ENCODE assay signal across 37 cellular contexts in the genomic region with DNA sequence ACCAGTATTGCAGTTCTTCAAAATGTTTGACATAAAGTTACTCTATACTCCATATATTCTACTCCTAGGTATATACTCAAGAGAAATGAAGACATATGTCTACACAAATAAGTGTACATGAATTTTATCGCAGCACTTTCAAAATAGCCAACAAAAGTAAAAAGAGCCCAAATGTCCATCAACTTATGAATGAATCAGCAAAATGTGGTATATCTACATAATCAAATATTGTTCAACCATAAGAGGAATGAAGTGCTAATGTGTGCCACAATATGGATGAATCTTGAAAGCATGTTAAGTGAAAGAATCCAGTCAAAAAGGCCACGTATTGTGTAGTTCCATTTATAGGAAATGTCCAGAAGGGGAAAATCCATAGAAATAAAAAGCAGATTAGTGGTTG.
"Had no signal": no experiment of that assay in that cellular context is flagged by ENCODE, and none has a peak within 500 bp of the region (broad histone marks: within the 10 kb centered on the region; RNA-seq: fewer than 3 reads in every experiment).

No MANE protein-coding gene starts in this region.

- H3K4me3 ChIP-seq: adrenal gland, body of pancreas, breast epithelium had no signal

- H3K4me1 ChIP-seq: adrenal gland, breast epithelium had no signal

- H3K36me3 ChIP-seq: adrenal gland, brain microvascular endothelial cell, breast epithelium, WERI-Rb-1 had no signal

- H3K27me3 ChIP-seq: adrenal gland, body of pancreas, brain microvascular endothelial cell, breast epithelium had no signal

- H3K27ac Mint-ChIP-seq: activated CD4-positive, alpha-beta memory T cell treated with anti-CD3 and anti-CD28 coated beads for 36 hours; activated CD4-positive, alpha-beta T cell treated with anti-CD3 and anti-CD28 coated beads for 36 hours; activated CD8-positive, alpha-beta T cell treated with anti-CD3 and anti-CD28 coated beads for 36 hours; activated naive CD4-positive, alpha-beta T cell treated with anti-CD3 and anti-CD28 coated beads for 36 hours; activated naive CD4-positive, alpha-beta T cell treated with anti-CD3 and anti-CD28 coated beads, Interleukin-2, amount 50 U/mL, for 72 hours; activated naive CD8-positive, alpha-beta T cell treated with anti-CD3 and anti-CD28 coated beads for 36 hours; activated T-cell treated with anti-CD3 and anti-CD28 coated beads, Interleukin-2, amount 50 U/mL, for 72 hours; activated T-helper 1 cell treated with anti-CD3 and anti-CD28 coated beads, Interleukin-12 subunit alpha, Interleukin-12 subunit beta, Interleukin-2, Interleukin-4 antibody, amounts not matched to agents 30 ng/mL and 10 ng/mL and 1 ng/mL, durations not matched to agents 14 hours and 24 hours and 36 hours; activated T-helper 17 cell treated with anti-CD3 and anti-CD28 coated beads, Interleukin-2, amount 50 U/mL, for 72 hours; T-helper 1 cell treated with Interleukin-12 subunit alpha and Interleukin-12 subunit beta and Interleukin-4 antibody, amounts not matched to agents 30 μg/mL and 1 μg/mL, for 36 hours; T-helper 2 cell treated with Interferon-gamma antibody and Interleukin-4, amounts not matched to agents 5 μg/mL and 100 μg/mL, for 36 hours; WTC11 had no signal

- H3K9me3 ChIP-seq: adrenal gland, body of pancreas, breast epithelium had no signal

- ATAC-seq: activated CD4-positive, alpha-beta T cell treated with anti-CD3 and anti-CD28 coated beads for 36 hours; activated CD4-positive, CD25-positive, alpha-beta regulatory T cell treated with anti-CD3 and anti-CD28 coated beads, Interleukin-2, amount 50 U/mL, for 24 hours; activated CD8-positive, alpha-beta T cell treated with anti-CD3 and anti-CD28 coated beads for 36 hours; activated naive CD4-positive, alpha-beta T cell treated with anti-CD3 and anti-CD28 coated beads, Interleukin-2, amount 50 U/mL, for 72 hours; activated T-cell treated with anti-CD3 and anti-CD28 coated beads, Interleukin-2, amount 50 U/mL, for 4 hours; activated T-cell treated with anti-CD3 and anti-CD28 coated beads, Interleukin-2, amount 50 U/mL, for 72 hours; activated T-helper 17 cell treated with anti-CD3 and anti-CD28 coated beads, Interleukin-2, amount 50 U/mL, for 72 hours; body of pancreas; WTC11 had no signal

- H3K36me3 Mint-ChIP-seq: activated CD4-positive, alpha-beta memory T cell treated with anti-CD3 and anti-CD28 coated beads for 36 hours; activated naive CD4-positive, alpha-beta T cell treated with anti-CD3 and anti-CD28 coated beads, Interleukin-2, amount 50 U/mL, for 72 hours; activated naive CD8-positive, alpha-beta T cell treated with anti-CD3 and anti-CD28 coated beads for 36 hours; WTC11 had no signal

- FAIRE-seq: TTC549 had no signal

- H3K4me1 Mint-ChIP-seq: activated CD4-positive, alpha-beta T cell treated with anti-CD3 and anti-CD28 coated beads for 36 hours; activated naive CD8-positive, alpha-beta T cell treated with anti-CD3 and anti-CD28 coated beads for 36 hours; activated T-helper 17 cell treated with anti-CD3 and anti-CD28 coated beads, Interleukin-2, amount 50 U/mL, for 72 hours had no signal

- H3K9me3 Mint-ChIP-seq: activated CD4-positive, alpha-beta memory T cell treated with anti-CD3 and anti-CD28 coated beads for 36 hours; activated CD8-positive, alpha-beta T cell treated with anti-CD3 and anti-CD28 coated beads for 36 hours; activated naive CD4-positive, alpha-beta T cell treated with anti-CD3 and anti-CD28 coated beads for 36 hours; activated naive CD8-positive, alpha-beta T cell treated with anti-CD3 and anti-CD28 coated beads for 36 hours; activated T-cell treated with anti-CD3 and anti-CD28 coated beads, Interleukin-2, amount 50 U/mL, for 72 hours; activated T-helper 1 cell treated with anti-CD3 and anti-CD28 coated beads, Interleukin-12 subunit alpha, Interleukin-12 subunit beta, Interleukin-2, Interleukin-4 antibody, amounts not matched to agents 30 ng/mL and 10 ng/mL and 1 ng/mL, durations not matched to agents 14 hours and 24 hours and 36 hours; activated T-helper 17 cell treated with anti-CD3 and anti-CD28 coated beads, Interleukin-2, amount 50 U/mL, for 72 hours; T-helper 1 cell treated with Interleukin-12 subunit alpha and Interleukin-12 subunit beta and Interleukin-4 antibody, amounts not matched to agents 30 μg/mL and 1 μg/mL, for 36 hours; T-helper 2 cell treated with Interferon-gamma antibody and Interleukin-4, amounts not matched to agents 5 μg/mL and 100 μg/mL, for 36 hours; WTC11 had no signal

- H3K27ac ChIP-seq: adrenal gland, body of pancreas, brain microvascular endothelial cell, breast epithelium, WERI-Rb-1 had no signal

- DNase-seq: activated CD4-positive, alpha-beta memory T cell treated with anti-CD3 and anti-CD28 coated beads for 36 hours; activated CD4-positive, alpha-beta T cell treated with anti-CD3 and anti-CD28 coated beads for 1 hour; activated CD4-positive, alpha-beta T cell treated with anti-CD3 and anti-CD28 coated beads for 36 hours; activated CD4-positive, alpha-beta T cell treated with anti-CD3 and anti-CD28 coated beads for 48 hours; activated CD4-positive, alpha-beta T cell treated with anti-CD3 and anti-CD28 coated beads, Interleukin-2, amount 50 U/mL, for 1 hour; activated CD4-positive, alpha-beta T cell treated with anti-CD3 and anti-CD28 coated beads, Interleukin-2, amount 50 U/mL, for 4 hours; activated CD4-positive, CD25-positive, alpha-beta regulatory T cell; activated CD8-positive, alpha-beta memory T cell treated with anti-CD3 and anti-CD28 coated beads, Interleukin-2, amount 50 U/mL, for 4 hours; activated CD8-positive, alpha-beta T cell treated with anti-CD3 and anti-CD28 coated beads for 36 hours; activated effector memory CD4-positive, alpha-beta T cell treated with anti-CD3 and anti-CD28 coated beads, Interleukin-2, amount 50 U/mL, for 16 hours; activated gamma-delta T cell treated with Interleukin-2 at 50 U/mL for 16 hours; activated naive CD4-positive, alpha-beta T cell; activated naive CD4-positive, alpha-beta T cell treated with anti-CD3 and anti-CD28 coated beads for 36 hours; activated naive CD4-positive, alpha-beta T cell treated with anti-CD3 and anti-CD28 coated beads, Interleukin-2, amount 50 U/mL, for 16 hours; activated naive CD8-positive, alpha-beta T cell treated with anti-CD3 and anti-CD28 coated beads for 36 hours; activated T-cell treated with anti-CD3 and anti-CD28 coated beads for 4 hours; activated T-cell treated with anti-CD3 and anti-CD28 coated beads, Interleukin-2, amount 50 U/mL, for 1 hour; activated T-cell treated with anti-CD3 and anti-CD28 coated beads, Interleukin-2, amount 50 U/mL, for 4 hours; activated T-cell treated with anti-CD3 and anti-CD28 coated beads, Interleukin-2, amount 50 U/mL, for 72 hours; adrenal gland; amniotic stem cell; aorta; body of pancreas; brain microvascular endothelial cell; central memory CD4-positive, alpha-beta T cell; T-helper 2 cell; T-helper 9 cell; WERI-Rb-1 had no signal

- H3K27me3 Mint-ChIP-seq: activated CD4-positive, alpha-beta memory T cell treated with anti-CD3 and anti-CD28 coated beads for 36 hours; activated CD4-positive, alpha-beta T cell treated with anti-CD3 and anti-CD28 coated beads for 36 hours; activated naive CD8-positive, alpha-beta T cell treated with anti-CD3 and anti-CD28 coated beads for 36 hours; activated T-helper 17 cell treated with anti-CD3 and anti-CD28 coated beads, Interleukin-2, amount 50 U/mL, for 72 hours had no signal

- H3K4me3 Mint-ChIP-seq: activated CD4-positive, alpha-beta memory T cell treated with anti-CD3 and anti-CD28 coated beads for 36 hours; activated CD4-positive, alpha-beta T cell treated with anti-CD3 and anti-CD28 coated beads for 36 hours; activated CD8-positive, alpha-beta T cell treated with anti-CD3 and anti-CD28 coated beads for 36 hours; activated naive CD4-positive, alpha-beta T cell treated with anti-CD3 and anti-CD28 coated beads for 36 hours; activated naive CD8-positive, alpha-beta T cell treated with anti-CD3 and anti-CD28 coated beads for 36 hours; activated T-cell treated with anti-CD3 and anti-CD28 coated beads, Interleukin-2, amount 50 U/mL, for 4 hours; activated T-cell treated with anti-CD3 and anti-CD28 coated beads, Interleukin-2, amount 50 U/mL, for 72 hours; activated T-helper 1 cell treated with anti-CD3 and anti-CD28 coated beads, Interleukin-12 subunit alpha, Interleukin-12 subunit beta, Interleukin-2, Interleukin-4 antibody, amounts not matched to agents 30 ng/mL and 10 ng/mL and 1 ng/mL, durations not matched to agents 14 hours and 24 hours and 36 hours; activated T-helper 17 cell treated with anti-CD3 and anti-CD28 coated beads, Interleukin-2, amount 50 U/mL, for 72 hours; T-helper 1 cell treated with Interleukin-12 subunit alpha and Interleukin-12 subunit beta and Interleukin-4 antibody, amounts not matched to agents 30 μg/mL and 1 μg/mL, for 36 hours; T-helper 2 cell treated with Interferon-gamma antibody and Interleukin-4, amounts not matched to agents 5 μg/mL and 100 μg/mL, for 36 hours; WTC11 had no signal
